In the genomic region with DNA sequence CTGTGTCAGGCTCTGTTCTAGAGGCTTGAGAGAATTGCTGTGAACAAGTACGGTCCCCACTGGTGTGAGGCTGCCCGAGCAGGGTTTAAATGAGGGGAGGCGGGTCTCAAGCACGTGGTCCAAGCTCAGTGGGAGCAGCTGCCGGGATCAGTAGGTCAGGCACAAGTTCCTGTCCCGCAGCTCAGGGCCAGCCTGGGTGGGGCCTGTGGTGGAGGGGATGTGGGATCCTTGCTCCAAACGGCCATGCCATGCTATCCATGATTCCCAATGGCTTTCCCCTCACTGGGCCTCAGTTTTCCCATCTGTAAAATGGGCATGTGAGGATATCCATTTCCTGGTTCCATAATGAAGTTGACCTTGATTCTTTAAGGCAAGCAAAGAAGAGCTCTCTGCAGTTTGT, we compare ENCODE assay signal across 23 cellular contexts. TPM values are rescaled to one million over a fixed set of nuclear protein-coding genes. Genes with fewer than 3 reads are reported as not detected.
A peak's percentile ranks its signal among the peaks of the same experiment; 100 is the strongest.
DNase-seq lines count a peak whose midpoint lies in the region; ATAC-seq, FAIRE-seq and TF ChIP-seq lines count a peak whose summit lies in the region.
"Had no signal": no experiment of that assay in that cellular context is flagged by ENCODE, and none has a peak within 500 bp of the region (broad histone marks: within the 10 kb centered on the region; RNA-seq: fewer than 3 reads in every experiment).

No MANE protein-coding gene starts in this region.

- H3K27me3 ChIP-seq in K562 (ENCODE audit: control insufficient read depth in 2 of 2, insufficient read depth in 2 of 2, low read length in 2 of 2) = peaks cover 34 to 41% of the 10 kb centered on the region in 2 experiments

- peaks cover 26 to 43% of the 10 kb centered on the region in 2 donors for H3K27me3 Mint-ChIP-seq in stimulated activated naive B cell treated with anti-CD40 and anti-IgM and Interleukin-4, amounts not matched to agents 10 μg/mL and 1 μg/mL and 100 μg/mL, for 72 hours
- peaks cover 31% of the 10 kb centered on the region for H3K27me3 Mint-ChIP-seq in activated CD8-positive, alpha-beta memory T cell treated with anti-CD3 and anti-CD28 coated beads, Interleukin-2, amount 10 ng/mL, durations not matched to agents 7 days and 5 days

- H3K36me3 ChIP-seq in K562 (ENCODE audit: control insufficient read depth, insufficient read depth, low read length) = no peaks in the 10 kb centered on the region
- H3K36me3 ChIP-seq: HAP-1 had no signal

- TF ChIP-seq EP300 in A549 (IDR thresholded peaks at IDR 0.05) = no peak
- TF ChIP-seq EP300 in K562 (IDR thresholded peaks at IDR 0.05; ENCODE audit: low read length) = no peak

- H3K4me1 ChIP-seq in A549 (peaks cover 4% of the 10 kb centered on the region; the same call in 1 of the 3 replicates), K562 (replicated peaks in 1 of 2; ENCODE audit: control insufficient read depth in 2 of 2, insufficient read depth in 2 of 2, low read length in 2 of 2) (peaks cover 0 to 15% of the 10 kb centered on the region in 2 experiments; a peak in 2 of 5 replicates)
- H3K4me1 ChIP-seq: Caco-2, HAP-1 had no signal

- no peak for TF ChIP-seq CTCF in A549 (IDR thresholded peaks at IDR 0.05)
- TF ChIP-seq CTCF in K562 (IDR thresholded peaks at IDR 0.05 in 2 of 3, conservative IDR thresholded peaks at IDR 0.05 in 1 of 3; ENCODE audit: insufficient read depth in 2 of 3, low read depth in 1 of 3, low read length in 3 of 3) = no peak

- H3K4me2 ChIP-seq in A549 (no peak overlapping the region), K562 (ENCODE audit: insufficient read depth, low read length) (no peak overlapping the region)
- H3K4me2 ChIP-seq: GM23338 had no signal

- no peaks in the 10 kb centered on the region for H3K9me1 ChIP-seq in K562 (ENCODE audit: control insufficient read depth, insufficient read depth, low read length)

- intact Hi-C loops in K562 (cut with micrococcal nuclease) = no loop called here

- POLR2A ChIA-PET in A549 (lab: Yijun Ruan, JAX) = no interaction called here
- POLR2A ChIA-PET in K562 (lab: Yijun Ruan, JAX) = interaction anchor here (0.9 kb wide), 1 partner anchor 73 kb away, joined by 3 read pairs; no protein-coding TSS in a partner anchor

- 18% methylated on average over 7 of the region's 7 CpGs for WGBS in A549 (ENCODE audit: missing lambda C conversion rate)
- 5% methylated on average over 7 of the region's 7 CpGs for WGBS in K562 (ENCODE audit: insufficient coverage, low coverage, missing lambda C conversion rate)

- H4K20me1 ChIP-seq in K562 (replicated peaks; ENCODE audit: control insufficient read depth, insufficient read depth, low read length) = no peaks in the 10 kb centered on the region

- FAIRE-seq in A549 (lab: Jason Lieb, UNC) (no peak), K562 (lab: Jason Lieb, UNC) (no peak)
- FAIRE-seq: D721Med, GM12878, H54 had no signal

- no peaks in the 10 kb centered on the region for H3K36me3 Mint-ChIP-seq in stimulated activated naive B cell treated with anti-CD40 and anti-IgM and Interleukin-4, amounts not matched to agents 10 μg/mL and 1 μg/mL and 100 μg/mL, for 72 hours
- no peaks in the 10 kb centered on the region for H3K36me3 Mint-ChIP-seq in activated CD8-positive, alpha-beta memory T cell treated with anti-CD3 and anti-CD28 coated beads, Interleukin-2, amount 10 ng/mL, durations not matched to agents 7 days and 5 days
- H3K36me3 Mint-ChIP-seq: CD4-positive, CD25-positive, alpha-beta regulatory T cell; CD8-positive, alpha-beta T cell had no signal

- ATAC-seq in A549 (peak in 1 of 2 experiments; percentile 45; a peak in 1 of 6 replicates), K562 (no peak)
- no peak for ATAC-seq in stimulated activated naive B cell treated with anti-CD40 and anti-IgM and Interleukin-4, amounts not matched to agents 10 μg/mL and 1 μg/mL and 100 μg/mL, for 72 hours (replicated peaks)
- ATAC-seq in activated CD8-positive, alpha-beta memory T cell treated with anti-CD3 and anti-CD28 coated beads, Interleukin-2, amount 10 ng/mL, durations not matched to agents 7 days and 5 days = no peak
- ATAC-seq: CD8-positive, alpha-beta T cell; GM12878; GM23338 had no signal

- BruUV-seq in K562 (replicated peaks; lab: Mats Ljungman, UMichigan) = no TSS peak

- peaks cover 1% of the 10 kb centered on the region in 2 donors for H3K4me1 Mint-ChIP-seq in stimulated activated naive B cell treated with anti-CD40 and anti-IgM and Interleukin-4, amounts not matched to agents 10 μg/mL and 1 μg/mL and 100 μg/mL, for 72 hours
- H3K4me1 Mint-ChIP-seq in activated CD8-positive, alpha-beta memory T cell treated with anti-CD3 and anti-CD28 coated beads, Interleukin-2, amount 10 ng/mL, durations not matched to agents 7 days and 5 days = no peaks in the 10 kb centered on the region
- H3K4me1 Mint-ChIP-seq: CD4-positive, CD25-positive, alpha-beta regulatory T cell had no signal

- TF ChIP-seq POLR2A in A549 (IDR thresholded peaks at IDR 0.05; ENCODE audit: low read length) = no peak
- TF ChIP-seq POLR2A in K562 (conservative IDR thresholded peaks at IDR 0.05) = no peak

- in situ Hi-C loops in K562 (cut with MboI) = no loop called here

- H3K9me3 ChIP-seq in A549 (peaks cover 14% of the 10 kb centered on the region), K562 (replicated peaks; ENCODE audit: control insufficient read depth, insufficient read depth, low read depth, low read length) (no peaks in the 10 kb centered on the region)
- H3K9me3 ChIP-seq: HAP-1 had no signal

- no peak overlapping the region for H3K4me3 ChIP-seq in A549
- no peak overlapping the region for H3K4me3 ChIP-seq in K562
- H3K4me3 ChIP-seq: GM12878, GM23338, HAP-1 had no signal

- H3K27ac Mint-ChIP-seq in stimulated activated naive B cell treated with anti-CD40 and anti-IgM and Interleukin-4, amounts not matched to agents 10 μg/mL and 1 μg/mL and 100 μg/mL, for 72 hours = no peak overlapping the region
- no peak overlapping the region for H3K27ac Mint-ChIP-seq in activated CD8-positive, alpha-beta memory T cell treated with anti-CD3 and anti-CD28 coated beads, Interleukin-2, amount 10 ng/mL, durations not matched to agents 7 days and 5 days
- H3K27ac Mint-ChIP-seq: CD4-positive, CD25-positive, alpha-beta regulatory T cell; CD8-positive, alpha-beta T cell; GM23338; HFFc6 had no signal

- no peaks in the 10 kb centered on the region for H3K79me2 ChIP-seq in K562 (ENCODE audit: control insufficient read depth, insufficient read depth, low read length)

- peaks cover 0 to 2% of the 10 kb centered on the region in 2 donors for H3K9me3 Mint-ChIP-seq in stimulated activated naive B cell treated with anti-CD40 and anti-IgM and Interleukin-4, amounts not matched to agents 10 μg/mL and 1 μg/mL and 100 μg/mL, for 72 hours
- H3K9me3 Mint-ChIP-seq in activated CD8-positive, alpha-beta memory T cell treated with anti-CD3 and anti-CD28 coated beads, Interleukin-2, amount 10 ng/mL, durations not matched to agents 7 days and 5 days (ENCODE audit: low read depth) = peaks cover 3% of the 10 kb centered on the region
- H3K9me3 Mint-ChIP-seq: CD4-positive, CD25-positive, alpha-beta regulatory T cell; CD8-positive, alpha-beta T cell had no signal

- H3K9ac ChIP-seq in K562 (ENCODE audit: insufficient read depth in 1 of 2, low read depth in 2 of 2, low read length in 2 of 2) = no peak overlapping the region

- TF ChIP-seq RAD21 in A549 (conservative IDR thresholded peaks at IDR 0.05 in 1 of 2, IDR thresholded peaks at IDR 0.05 in 1 of 2) = no peak
- no peak for TF ChIP-seq RAD21 in K562 (CRISPR knock-in tag; conservative IDR thresholded peaks at IDR 0.05 in 1 of 2, IDR thresholded peaks at IDR 0.05 in 1 of 2)

- H2AFZ ChIP-seq in K562 (ENCODE audit: low read depth, low read length) = no peak overlapping the region
- H2AFZ ChIP-seq: GM23338 had no signal

- H3K27ac ChIP-seq in A549 (no peak overlapping the region), K562 (ENCODE audit: extremely low read depth, low read depth, low read length) (no peak overlapping the region)

- peak in 1 of 2 experiments; percentile 26 for DNase-seq in A549 (ENCODE audit: low read depth in 1 of 2, low spot score in 1 of 2)
- DNase-seq in K562 (ENCODE audit: extremely low read depth in 1 of 4, low spot score in 3 of 4) = peak in 1 of 4 experiments; percentile 7
- peak; percentile 83 for DNase-seq in mesenteric fat pad (ENCODE audit: low spot score)
- DNase-seq in stimulated activated naive B cell treated with anti-CD40 and anti-IgM and Interleukin-4, amounts not matched to agents 10 μg/mL and 1 μg/mL and 100 μg/mL, for 72 hours = no peak
- DNase-seq in SIG-M5 treated with dmso at 0.1 percent for 504 hours (lab: John Stamatoyannopoulos, UW; ENCODE audit: unreplicated experiment) = no peak
- DNase-seq in activated CD8-positive, alpha-beta memory T cell treated with anti-CD3 and anti-CD28 coated beads, Interleukin-2, amount 10 ng/mL, durations not matched to agents 7 days and 5 days = no peak
- DNase-seq: 8988T; C1 segment of cervical spinal cord; Caco-2; CD4-positive, CD25-positive, alpha-beta regulatory T cell; CD8-positive, alpha-beta T cell; DMS 273 treated with DMSO at 0.1 percent for 48 hours; DMS79; EL; GDM1; HFFc6 had no signal

- H3K4me3 Mint-ChIP-seq in stimulated activated naive B cell treated with anti-CD40 and anti-IgM and Interleukin-4, amounts not matched to agents 10 μg/mL and 1 μg/mL and 100 μg/mL, for 72 hours = no peak overlapping the region
- no peak overlapping the region for H3K4me3 Mint-ChIP-seq in activated CD8-positive, alpha-beta memory T cell treated with anti-CD3 and anti-CD28 coated beads, Interleukin-2, amount 10 ng/mL, durations not matched to agents 7 days and 5 days
- H3K4me3 Mint-ChIP-seq: CD4-positive, CD25-positive, alpha-beta regulatory T cell; CD8-positive, alpha-beta T cell; GM23338; HFFc6 had no signal

- CTCF ChIA-PET in A549 (lab: Yijun Ruan, JAX) = interaction anchor here (0.5 to 2.5 kb wide), 6 partner anchors 12 to 210 kb away, joined by 3 to 9 read pairs (median 4); a partner anchor contains a TSS
- CTCF ChIA-PET in K562 (lab: Yijun Ruan, JAX; ENCODE audit: low intra/inter-chr PET ratio) = no interaction called here
- CTCF ChIA-PET in activated CD8-positive, alpha-beta memory T cell treated with anti-CD3 and anti-CD28 coated beads, Interleukin-2, amount 10 ng/mL, durations not matched to agents 7 days and 5 days (lab: Charles Lee) = interaction anchor here (1.2 kb wide), 1 partner anchor 11 kb away, joined by 4 read pairs; no protein-coding TSS in a partner anchor

RNA-seq across cellular contexts. Expression of a gene that starts 17.1 kb away (rescaled TPM):
- not detected in 2 replicates for polyA plus RNA-seq in A549 (2011; rRNA removed)
- not detected in 2 replicates for polyA plus RNA-seq in A549 (2012; cell fraction: cytosol; rRNA removed)
- polyA plus RNA-seq in A549 (2012; cell fraction: nucleus; rRNA removed) = not detected in 2 replicates
- not detected in 3 replicates for polyA plus RNA-seq in A549 (2017; fragmentation: RNase III; extraction: RNeasy Plus Mini Kit Qiagen cat#74134 plus additional on column Dnase treatment)
- not detected in 2 replicates for polyA minus RNA-seq in A549 (2011; rRNA and poly(A)+ RNA removed)
- not detected in 2 replicates for total RNA-seq in K562 (2011; cell fraction: chromatin; rRNA removed; ENCODE audit: low replicate concordance)
- total RNA-seq in K562 (2011; cell fraction: nucleolus; rRNA removed) = not detected in 2 replicates
- total RNA-seq in K562 (2011; cell fraction: nucleoplasm; rRNA removed) = not detected in 2 replicates
- total RNA-seq in K562 (2014; rRNA removed) = not detected in 2 replicates
- not detected in 2 replicates for total RNA-seq in K562 (2014; rRNA removed; fragmentation: Illumina TruSeq; extraction: Trizol)
- not detected in 2 replicates for total RNA-seq in K562 (2015; rRNA removed; fragmentation: Illumina TruSeq; extraction: Trizol)
- total RNA-seq in K562 (2021) = not detected in 2 replicates
- polyA plus RNA-seq in K562 (2011; rRNA removed) = 0.12 TPM in 1 of 2 replicates, not detected in the other
- not detected in 2 replicates for polyA plus RNA-seq in K562 (2011; cell fraction: cytosol; rRNA removed)
- polyA plus RNA-seq in K562 (2011; cell fraction: nucleus; rRNA removed) = 0.21 TPM in 1 of 2 replicates, not detected in the other
- not detected in 2 replicates for polyA plus RNA-seq in K562 (2012)
- polyA plus RNA-seq in K562 (2014; fragmentation: Illumina TruSeq; extraction: Trizol) = not detected in 2 replicates
- polyA plus RNA-seq in K562 (2014; fragmentation: Nextera tagmentation; extraction: Ambion mirVana) = not detected
- polyA plus RNA-seq in K562 (2014; rRNA removed) = not detected in 2 replicates
- polyA minus RNA-seq in K562 (2011; rRNA and poly(A)+ RNA removed) = not detected in 2 replicates
- polyA minus RNA-seq in K562 (2011; cell fraction: cytosol; rRNA and poly(A)+ RNA removed) = not detected in 2 replicates
- polyA minus RNA-seq in K562 (2011; cell fraction: nucleus; rRNA and poly(A)+ RNA removed) = not detected in 2 replicates
- not detected for total RNA-seq in mesenteric fat pad
- not detected for total RNA-seq in activated CD8-positive, alpha-beta memory T cell treated with anti-CD3 and anti-CD28 coated beads, Interleukin-2, amount 10 ng/mL, durations not matched to agents 7 days and 5 days
- total RNA-seq: A673; Caco-2; CD4-positive, CD25-positive, alpha-beta regulatory T cell; CD8-positive, alpha-beta T cell; GM12878; GM23338; HFFc6 had no signal
- polyA plus RNA-seq: BJ; CD4-positive, CD25-positive, alpha-beta regulatory T cell; GM12878; GM23338 had no signal

RNA-seq across cellular contexts. Expression of a gene that starts 28.3 kb away (rescaled TPM):
- 1.7 and 2.7 TPM in 2 replicates for polyA plus RNA-seq in A549 (2011; rRNA removed)
- polyA plus RNA-seq in A549 (2012; cell fraction: cytosol; rRNA removed) = 1.9 and 3.0 TPM in 2 replicates
- polyA plus RNA-seq in A549 (2012; cell fraction: nucleus; rRNA removed) = 5.4 and 6.3 TPM in 2 replicates
- polyA plus RNA-seq in A549 (2017; fragmentation: RNase III; extraction: RNeasy Plus Mini Kit Qiagen cat#74134 plus additional on column Dnase treatment) = 1.5 to 2.6 TPM (median 2.4 TPM) in 3 replicates
- polyA minus RNA-seq in A549 (2011; rRNA and poly(A)+ RNA removed) = 4.3 and 4.9 TPM in 2 replicates
- 36.0 and 113 TPM in 2 replicates for total RNA-seq in K562 (2011; cell fraction: chromatin; rRNA removed; ENCODE audit: low replicate concordance)
- 65.4 and 76.9 TPM in 2 replicates for total RNA-seq in K562 (2011; cell fraction: nucleolus; rRNA removed)
- total RNA-seq in K562 (2011; cell fraction: nucleoplasm; rRNA removed) = 49.2 and 52.3 TPM in 2 replicates
- total RNA-seq in K562 (2014; rRNA removed) = 20.7 and 23.6 TPM in 2 replicates
- total RNA-seq in K562 (2014; rRNA removed; fragmentation: Illumina TruSeq; extraction: Trizol) = 6.3 and 9.4 TPM in 2 replicates
- total RNA-seq in K562 (2015; rRNA removed; fragmentation: Illumina TruSeq; extraction: Trizol) = 13.7 and 15.3 TPM in 2 replicates
- 24.6 and 25.8 TPM in 2 replicates for total RNA-seq in K562 (2021)
- polyA plus RNA-seq in K562 (2011; rRNA removed) = 10.1 and 20.2 TPM in 2 replicates
- polyA plus RNA-seq in K562 (2011; cell fraction: cytosol; rRNA removed) = 19.0 and 25.7 TPM in 2 replicates
- 44.6 and 60.7 TPM in 2 replicates for polyA plus RNA-seq in K562 (2011; cell fraction: nucleus; rRNA removed)
- 11.5 and 21.9 TPM in 2 replicates for polyA plus RNA-seq in K562 (2012)
- polyA plus RNA-seq in K562 (2014; fragmentation: Illumina TruSeq; extraction: Trizol) = 17.8 and 18.8 TPM in 2 replicates
- 1 to 10 TPM in 1 of 2 experiments, under 1 TPM in 1; 0.55 to 1.6 TPM for polyA plus RNA-seq in K562 (2014; fragmentation: Nextera tagmentation; extraction: Ambion mirVana)
- 16.1 and 20.6 TPM in 2 replicates for polyA plus RNA-seq in K562 (2014; rRNA removed)
- 12.7 and 14.4 TPM in 2 replicates for polyA minus RNA-seq in K562 (2011; rRNA and poly(A)+ RNA removed)
- polyA minus RNA-seq in K562 (2011; cell fraction: cytosol; rRNA and poly(A)+ RNA removed) = 12.8 and 20.2 TPM in 2 replicates
- polyA minus RNA-seq in K562 (2011; cell fraction: nucleus; rRNA and poly(A)+ RNA removed) = 24.2 and 31.3 TPM in 2 replicates
- total RNA-seq in mesenteric fat pad = 25.1 TPM
- 1 to 10 TPM; 3.9 to 5.7 TPM for total RNA-seq in activated CD8-positive, alpha-beta memory T cell treated with anti-CD3 and anti-CD28 coated beads, Interleukin-2, amount 10 ng/mL, durations not matched to agents 7 days and 5 days
